ENCODE assay signal across 8 cellular contexts in genomic region chr10:6144609-6145413, GRCh38. TPM values are rescaled to one million over a fixed set of nuclear protein-coding genes. Genes with fewer than 3 reads are reported as not detected.
DNase-seq lines count a peak whose midpoint lies in the region; ATAC-seq and TF ChIP-seq lines count a peak whose summit lies in the region.

No MANE protein-coding gene starts in this region.

- H3K4me3 ChIP-seq in HAP-1 (peak overlapping the region; percentile 64), MG63 (peak overlapping the region; percentile 76), body of pancreas (peak overlapping the region; percentile 14 to 61), iPS-18a (ENCODE audit: low read length) (peak overlapping the region; percentile 73), skeletal muscle satellite cell (ENCODE audit: low read length) (peak overlapping the region; percentile 83)

- H3K27ac ChIP-seq in body of pancreas (peak overlapping the region; percentile 64 to 81 (median 79)), iPS-18a (ENCODE audit: low read length) (no peak overlapping the region)

- H3K27me3 ChIP-seq in HAP-1 (ENCODE audit: low read depth) (no peaks in the 10 kb centered on the region), MG63 (no peaks in the 10 kb centered on the region), body of pancreas (no peaks in the 10 kb centered on the region), iPS-18a (ENCODE audit: control insufficient read depth, insufficient read depth, low read length) (peaks cover 32% of the 10 kb centered on the region), skeletal muscle satellite cell (ENCODE audit: control insufficient read depth, insufficient read depth, low read length) (no peaks in the 10 kb centered on the region)

- intact Hi-C loops in body of pancreas (cut with DNase I) = no loop called here

- peak; percentile 54 to 59 (median 55) for TF ChIP-seq POLR2A in body of pancreas (IDR thresholded peaks at IDR 0.05)

- H3K36me3 ChIP-seq in HAP-1 (replicated peaks) (peaks cover 5% of the 10 kb centered on the region; the same call in 1 of the 2 replicates), MG63 (peaks cover 12% of the 10 kb centered on the region; the same call in 1 of the 2 replicates), body of pancreas (replicated peaks in 1 of 2; ENCODE audit: insufficient read depth in 1 of 2, low read depth in 2 of 2) (no peaks in the 10 kb centered on the region), iPS-18a (ENCODE audit: control insufficient read depth, low read depth, low read length) (no peaks in the 10 kb centered on the region), skeletal muscle satellite cell (ENCODE audit: insufficient read depth, low read length) (no peaks in the 10 kb centered on the region)

- H3K4me1 ChIP-seq in HAP-1 (peaks cover 7% of the 10 kb centered on the region; the same call in 1 of the 2 replicates), body of pancreas (peaks cover 19% of the 10 kb centered on the region), iPS-18a (ENCODE audit: control insufficient read depth, low read depth, low read length) (peaks cover 2% of the 10 kb centered on the region), skeletal muscle satellite cell (ENCODE audit: control insufficient read depth, insufficient read depth, low read length) (peaks cover 41% of the 10 kb centered on the region)

- peak; percentile 25 for TF ChIP-seq CTCF in GM10266 (IDR thresholded peaks at IDR 0.05; ENCODE audit: control insufficient read depth, insufficient read depth, low read depth, missing control alignments)
- TF ChIP-seq CTCF in body of pancreas (IDR thresholded peaks at IDR 0.05) = peak in 2 of 7 experiments; percentile 13 to 18

- in situ Hi-C loops in HAP-1 (cut with MboI; ENCODE audit: low sequenced_read_pairs) = no loop called here

- DNase-seq in GM10266 (ENCODE audit: extremely low spot score) (peak; percentile 94), HAP-1 (ENCODE audit: low spot score in 2 of 2) (peak; percentile 76 to 89), MG63 (peak; percentile 87), UCSD-AML1 (lab: John Stamatoyannopoulos, UW; ENCODE audit: unreplicated experiment) (peak; percentile 92), body of pancreas (peak; percentile 83 to 89 (median 86)), NCI-H345 treated with DMSO at 0.1 percent for 48 hours (lab: John Stamatoyannopoulos, UW; ENCODE audit: unreplicated experiment) (no peak)

- WGBS in body of pancreas, 2 donors = 0 to 1% methylated on average over 26 to 102 of the region's 106 CpGs

- H3K4me2 ChIP-seq in skeletal muscle satellite cell (ENCODE audit: low read length) = peak overlapping the region; percentile 97

- H3K9me3 ChIP-seq in HAP-1 (no peaks in the 10 kb centered on the region), MG63 (no peaks in the 10 kb centered on the region), body of pancreas (no peaks in the 10 kb centered on the region), iPS-18a (ENCODE audit: control insufficient read depth, low read depth, low read length) (no peaks in the 10 kb centered on the region), skeletal muscle satellite cell (replicated peaks; ENCODE audit: low read length) (no peaks in the 10 kb centered on the region)

- ATAC-seq in body of pancreas = peak; percentile 90

- H3K9ac ChIP-seq in iPS-18a (ENCODE audit: low read length) (peak overlapping the region; percentile 62), skeletal muscle satellite cell (ENCODE audit: low read depth, low read length) (peak overlapping the region; percentile 94)

RNA-seq across cellular contexts. Expression of gene RBM17, which starts 56.0 kb away (rescaled TPM):
- 27.2 and 99.9 TPM in 2 replicates for total RNA-seq in MG63 (2014; rRNA removed; shearing (Covaris generic); ENCODE audit: low replicate concordance)
- total RNA-seq in body of pancreas = 10 to 100 TPM; 54.5 to 57.0 TPM
- total RNA-seq in skeletal muscle satellite cell (2012; rRNA removed) = 20.5 and 28.6 TPM in 2 replicates

RNA-seq across cellular contexts. Expression of gene PFKFB3, which starts 57.9 kb away (rescaled TPM):
- 3.4 and 7.8 TPM in 2 replicates for total RNA-seq in MG63 (2014; rRNA removed; shearing (Covaris generic); ENCODE audit: low replicate concordance)
- 100 to 1,000 TPM in 1 of 2 donors, 10 to 100 TPM in 1; 26.5 to 137 TPM for total RNA-seq in body of pancreas
- total RNA-seq in skeletal muscle satellite cell (2012; rRNA removed) = 11.4 and 21.8 TPM in 2 replicates
